ENCODE assay signal across 18 cellular contexts in the genomic region with DNA sequence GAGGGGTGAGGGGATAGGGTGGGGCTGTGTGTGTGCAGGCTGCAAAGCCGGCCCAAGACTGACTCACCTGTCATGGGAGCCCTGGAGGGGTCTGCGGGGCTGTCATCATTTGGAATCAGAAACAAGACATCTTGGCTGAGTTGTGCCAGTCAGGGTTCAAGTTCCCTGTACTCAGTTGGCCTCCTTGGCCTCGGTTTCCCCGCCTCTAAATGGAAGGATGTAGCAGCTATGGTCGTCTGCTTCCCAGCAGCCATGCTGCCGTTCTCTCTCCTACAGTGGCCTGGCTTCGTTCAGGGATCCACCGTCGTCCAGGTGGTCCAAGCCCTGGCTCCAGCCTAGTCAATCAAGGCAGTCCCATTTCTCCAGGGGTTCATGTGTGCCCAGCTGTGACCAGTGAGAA.
DNase-seq lines count a peak whose midpoint lies in the region; TF ChIP-seq lines count a peak whose summit lies in the region.
"Had no signal": no experiment of that assay in that cellular context is flagged by ENCODE, and none has a peak within 500 bp of the region (broad histone marks: within the 10 kb centered on the region; RNA-seq: fewer than 3 reads in every experiment).

No MANE protein-coding gene starts in this region.

- no peaks in the 10 kb centered on the region for H3K9me3 ChIP-seq in spleen
- H3K9me3 ChIP-seq: BLaER1, Caco-2 had no signal

- no peaks in the 10 kb centered on the region for H3K9me3 Mint-ChIP-seq in endothelial cell (ENCODE audit: unreplicated experiment)
- H3K9me3 Mint-ChIP-seq: CD4-positive, CD25-positive, alpha-beta regulatory T cell; CD8-positive, alpha-beta T cell had no signal

- H3K4me3 ChIP-seq in spleen, result no peak overlapping the region
- H3K4me3 ChIP-seq: BLaER1, GM23248 had no signal

- peaks cover 30% of the 10 kb centered on the region for H3K4me1 Mint-ChIP-seq in endothelial cell (ENCODE audit: unreplicated experiment)
- H3K4me1 Mint-ChIP-seq: CD4-positive, CD25-positive, alpha-beta regulatory T cell had no signal

- no peak overlapping the region for H3K27ac ChIP-seq in spleen
- H3K27ac ChIP-seq: 22Rv1, BLaER1, C4-2B, GM23248 had no signal

- peak; percentile 21 for DNase-seq in activated effector memory CD4-positive, alpha-beta T cell treated with anti-CD3 and anti-CD28 coated beads, Interleukin-2, amount 50 U/mL, for 16 hours
- DNase-seq in activated effector memory CD4-positive, alpha-beta T cell treated with Interleukin-2 at 50 U/mL for 16 hours, result no peak
- DNase-seq in mesenteric fat pad (ENCODE audit: low spot score), result peak; percentile 6
- peak; percentile 49 for DNase-seq in spleen
- no peak for DNase-seq in globus pallidus (ENCODE audit: low spot score)
- no peak for DNase-seq in endothelial cell (ENCODE audit: low spot score)
- DNase-seq: CD4-positive, CD25-positive, alpha-beta regulatory T cell; CD8-positive, alpha-beta T cell; DMS153; DND-41; GM23248; H7; HCEC 1CT had no signal

- intact Hi-C loops in spleen (cut with DNase I; ENCODE audit: low total_unique reads), result loop anchor here (2.0 kb wide), 1 partner anchor 43 kb away; no protein-coding TSS in a partner anchor

- no peak overlapping the region for H3K27ac Mint-ChIP-seq in endothelial cell (ENCODE audit: unreplicated experiment)
- H3K27ac Mint-ChIP-seq: B cell; CD4-positive, CD25-positive, alpha-beta regulatory T cell; CD8-positive, alpha-beta T cell had no signal

- no peaks in the 10 kb centered on the region for H3K36me3 ChIP-seq in spleen
- H3K36me3 ChIP-seq: BLaER1 had no signal

- no peaks in the 10 kb centered on the region for H3K27me3 Mint-ChIP-seq in endothelial cell (ENCODE audit: unreplicated experiment)
- H3K27me3 Mint-ChIP-seq: CD4-positive, CD25-positive, alpha-beta regulatory T cell had no signal

- 86 to 96% (median 91%) methylated on average over 9 of the region's 9 CpGs for WGBS in spleen, 5 donors

- H3K27me3 ChIP-seq in spleen (replicated peaks in 1 of 7), result no peaks in the 10 kb centered on the region
- H3K27me3 ChIP-seq: BLaER1 had no signal

- TF ChIP-seq POLR2A in spleen (IDR thresholded peaks at IDR 0.05), result no peak

- TF ChIP-seq CTCF in spleen (IDR thresholded peaks at IDR 0.05 in 8 of 11, conservative IDR thresholded peaks at IDR 0.05 in 3 of 11), result no peak
- TF ChIP-seq CTCF in endothelial cell (IDR thresholded peaks at IDR 0.05; ENCODE audit: unreplicated experiment), result no peak

- H3K36me3 Mint-ChIP-seq in endothelial cell (ENCODE audit: low read depth, unreplicated experiment), result no peaks in the 10 kb centered on the region
- H3K36me3 Mint-ChIP-seq: CD4-positive, CD25-positive, alpha-beta regulatory T cell; CD8-positive, alpha-beta T cell had no signal

- H3K4me1 ChIP-seq in spleen, result peaks cover 0 to 18% (median 2%) of the 10 kb centered on the region in 6 donors

- H3K4me3 Mint-ChIP-seq in endothelial cell (ENCODE audit: unreplicated experiment), result no peak overlapping the region
- H3K4me3 Mint-ChIP-seq: B cell; CD4-positive, CD25-positive, alpha-beta regulatory T cell; CD8-positive, alpha-beta T cell had no signal

Comparison
In these comparisons a context has a peak if more than half of its experiments do, and no peak if none do; other contexts are left out.
1. DNase-seq: peak in activated effector memory CD4-positive, alpha-beta T cell treated with anti-CD3 and anti-CD28 coated beads, Interleukin-2, amount 50 U/mL, for 16 hours (single experiment), mesenteric fat pad (single experiment) and spleen (single experiment); none in activated effector memory CD4-positive, alpha-beta T cell treated with Interleukin-2 at 50 U/mL for 16 hours (single experiment), globus pallidus (single experiment) and endothelial cell (single experiment).